21 cellular contexts compared by ENCODE assay signal in genomic region chr6:107466062-107466461, GRCh38.
"Had no signal": no experiment of that assay in that cellular context is flagged by ENCODE, and none has a peak within 500 bp of the region (broad histone marks: within the 10 kb centered on the region; RNA-seq: fewer than 3 reads in every experiment).

No MANE protein-coding gene starts in this region.

- H3K27ac ChIP-seq: breast epithelium had no signal

- ATAC-seq: activated CD8-positive, alpha-beta memory T cell treated with anti-CD3 and anti-CD28 coated beads, Interleukin-2, amount 10 ng/mL, durations not matched to agents 7 days and 5 days had no signal

- H3K4me1 ChIP-seq: breast epithelium had no signal

- DNase-seq: activated CD4-positive, alpha-beta T cell treated with anti-CD3 and anti-CD28 coated beads for 1 hour; activated CD4-positive, alpha-beta T cell treated with anti-CD3 and anti-CD28 coated beads, Interleukin-2, amount 10 ng/mL, durations not matched to agents 24 days and 14 days; activated CD4-positive, alpha-beta T cell treated with anti-CD3 and anti-CD28 coated beads, Interleukin-2, amount 50 U/mL, for 48 hours; activated CD8-positive, alpha-beta memory T cell treated with anti-CD3 and anti-CD28 coated beads, Interleukin-2, amount 10 ng/mL, durations not matched to agents 7 days and 5 days; activated effector memory CD4-positive, alpha-beta T cell treated with Interleukin-2 at 50 U/mL for 16 hours; activated naive CD4-positive, alpha-beta T cell; activated T-cell treated with anti-CD3 and anti-CD28 coated beads, Interleukin-2, amount 50 U/mL, for 24 hours; aorta; caudate nucleus; KG1; NCI-H1092; NCI-H1436 treated with DMSO at 0.1 percent for 48 hours; NCI-H1930; NCI-H2107; NCI-H446; NCI-H524; NCI-H774; NK-92 treated with Interleukin-12 subunit alpha and Interleukin-12 subunit beta, amount 100 ng/mL, for 24 hours; SHP77 treated with DMSO at 0.1 percent for 48 hours had no signal

- H3K36me3 ChIP-seq: breast epithelium had no signal

- H3K4me3 ChIP-seq: breast epithelium had no signal

- H3K27me3 ChIP-seq: breast epithelium had no signal

- FAIRE-seq: RCC 7860 had no signal

- H3K9me3 ChIP-seq: breast epithelium had no signal
